40 cellular contexts compared by ENCODE assay signal in the genomic region with DNA sequence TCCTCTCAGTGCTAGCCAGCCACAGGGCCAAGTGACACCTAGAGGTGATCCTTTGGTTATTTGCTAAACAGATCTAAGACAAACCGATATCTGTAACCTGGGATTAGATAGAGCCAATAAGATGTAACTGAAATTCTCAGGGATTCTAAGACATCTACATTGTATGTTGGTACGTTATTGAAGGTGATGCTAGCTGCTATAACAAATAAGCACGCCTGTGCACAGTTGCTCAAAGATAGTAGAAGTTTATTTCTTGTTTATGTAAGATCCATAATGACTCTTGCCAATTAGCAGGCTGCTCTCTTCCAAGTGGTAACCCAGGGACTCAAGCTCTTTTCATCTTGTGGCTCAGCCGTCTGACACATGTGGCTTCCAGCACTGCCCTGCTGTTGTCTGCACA.
"Had no signal": no experiment of that assay in that cellular context is flagged by ENCODE, and none has a peak within 500 bp of the region (broad histone marks: within the 10 kb centered on the region; RNA-seq: fewer than 3 reads in every experiment).

No MANE protein-coding gene starts in this region.

- H3K4me3 ChIP-seq: adrenal gland, ascending aorta, body of pancreas, breast epithelium, cardiac muscle cell had no signal

- H3K9me3 Mint-ChIP-seq: activated naive CD4-positive, alpha-beta T cell treated with anti-CD3 and anti-CD28 coated beads, Interleukin-2, amount 50 U/mL, for 24 hours; activated naive CD4-positive, alpha-beta T cell treated with anti-CD3 and anti-CD28 coated beads, Interleukin-2, amount 50 U/mL, for 72 hours; activated naive CD8-positive, alpha-beta T cell treated with anti-CD3 and anti-CD28 coated beads for 36 hours; activated naive CD8-positive, alpha-beta T cell treated with anti-CD3 and anti-CD28 coated beads, Interleukin-2, amount 50 U/mL, for 24 hours; activated T-cell treated with anti-CD3 and anti-CD28 coated beads, Interleukin-2, amount 50 U/mL, for 72 hours; activated T-helper 1 cell treated with anti-CD3 and anti-CD28 coated beads, Interleukin-12 subunit alpha, Interleukin-12 subunit beta, Interleukin-2, Interleukin-4 antibody, amounts not matched to agents 30 ng/mL and 10 ng/mL and 1 ng/mL, durations not matched to agents 14 hours and 24 hours and 36 hours; activated T-helper 17 cell treated with anti-CD3 and anti-CD28 coated beads, Interleukin-2, amount 50 U/mL, for 72 hours; activated T-helper 2 cell treated with anti-CD3 and anti-CD28 coated beads, Interferon-gamma antibody, Interleukin-2, Interleukin-4, amounts not matched to agents 10 μg/mL and 5 μg/mL and 100 μg/mL, durations not matched to agents 14 hours and 24 hours and 36 hours; central memory CD8-positive, alpha-beta T cell had no signal

- H3K27me3 ChIP-seq: adrenal gland, ascending aorta, body of pancreas, brain microvascular endothelial cell, breast epithelium, cardiac muscle cell had no signal

- ATAC-seq: activated naive CD4-positive, alpha-beta T cell treated with anti-CD3 and anti-CD28 coated beads, Interleukin-2, amount 50 U/mL, for 72 hours; activated naive CD8-positive, alpha-beta T cell treated with anti-CD3 and anti-CD28 coated beads, Interleukin-2, amount 50 U/mL, for 24 hours; activated T-cell treated with anti-CD3 and anti-CD28 coated beads, Interleukin-2, amount 50 U/mL, for 4 hours; activated T-cell treated with anti-CD3 and anti-CD28 coated beads, Interleukin-2, amount 50 U/mL, for 72 hours; activated T-helper 17 cell treated with anti-CD3 and anti-CD28 coated beads, Interleukin-2, amount 50 U/mL, for 72 hours; body of pancreas had no signal

- DNase-seq: activated effector memory CD4-positive, alpha-beta T cell treated with anti-CD3 and anti-CD28 coated beads, Interleukin-2, amount 50 U/mL, for 16 hours; activated effector memory CD4-positive, alpha-beta T cell treated with Interleukin-2 at 50 U/mL for 16 hours; activated gamma-delta T cell; activated gamma-delta T cell treated with Interleukin-2 at 50 U/mL for 16 hours; activated naive CD4-positive, alpha-beta T cell; activated naive CD4-positive, alpha-beta T cell treated with anti-CD3 and anti-CD28 coated beads for 36 hours; activated naive CD4-positive, alpha-beta T cell treated with anti-CD3 and anti-CD28 coated beads, Interleukin-2, amount 10 ng/mL, durations not matched to agents 7 days and 5 days; activated naive CD4-positive, alpha-beta T cell treated with anti-CD3 and anti-CD28 coated beads, Interleukin-2, amount 50 U/mL, for 16 hours; activated naive CD4-positive, alpha-beta T cell treated with Interleukin-2 at 50 U/mL for 16 hours; activated naive CD8-positive, alpha-beta T cell treated with anti-CD3 and anti-CD28 coated beads for 36 hours; activated naive CD8-positive, alpha-beta T cell treated with anti-CD3 and anti-CD28 coated beads, Interleukin-2, amount 10 ng/mL, durations not matched to agents 7 days and 5 days; activated naive CD8-positive, alpha-beta T cell treated with anti-CD3 and anti-CD28 coated beads, Interleukin-2, amount 50 U/mL, for 24 hours; activated T-cell treated with anti-CD3 and anti-CD28 coated beads, Interleukin-2, amount 50 U/mL, for 1 hour; activated T-cell treated with anti-CD3 and anti-CD28 coated beads, Interleukin-2, amount 50 U/mL, for 24 hours; activated T-cell treated with anti-CD3 and anti-CD28 coated beads, Interleukin-2, amount 50 U/mL, for 4 hours; activated T-cell treated with anti-CD3 and anti-CD28 coated beads, Interleukin-2, amount 50 U/mL, for 48 hours; activated T-cell treated with anti-CD3 and anti-CD28 coated beads, Interleukin-2, amount 50 U/mL, for 72 hours; adrenal gland; amniotic stem cell; amygdala; anterior cingulate cortex; aorta; body of pancreas; brain microvascular endothelial cell; caudate nucleus; central memory CD4-positive, alpha-beta T cell; cerebellar nuclear complex had no signal

- FAIRE-seq: astrocyte, bronchial epithelial cell had no signal

- H3K36me3 ChIP-seq: adrenal gland, ascending aorta, brain microvascular endothelial cell, breast epithelium, cardiac muscle cell had no signal

- H3K27me3 Mint-ChIP-seq: activated naive CD4-positive, alpha-beta T cell treated with anti-CD3 and anti-CD28 coated beads, Interleukin-2, amount 10 ng/mL, durations not matched to agents 7 days and 5 days; activated naive CD4-positive, alpha-beta T cell treated with anti-CD3 and anti-CD28 coated beads, Interleukin-2, amount 50 U/mL, for 24 hours; activated naive CD8-positive, alpha-beta T cell; activated naive CD8-positive, alpha-beta T cell treated with anti-CD3 and anti-CD28 coated beads for 36 hours; activated naive CD8-positive, alpha-beta T cell treated with anti-CD3 and anti-CD28 coated beads, Interleukin-2, amount 10 ng/mL, durations not matched to agents 7 days and 5 days; activated naive CD8-positive, alpha-beta T cell treated with anti-CD3 and anti-CD28 coated beads, Interleukin-2, amount 50 U/mL, for 24 hours; activated T-cell treated with anti-CD3 and anti-CD28 coated beads, Interleukin-2, amount 50 U/mL, for 24 hours; activated T-helper 17 cell treated with anti-CD3 and anti-CD28 coated beads, Interleukin-2, amount 50 U/mL, for 72 hours; brain; central memory CD8-positive, alpha-beta T cell had no signal

- H3K4me1 ChIP-seq: adrenal gland, ascending aorta, body of pancreas, breast epithelium had no signal

- H3K36me3 Mint-ChIP-seq: activated naive CD4-positive, alpha-beta T cell treated with anti-CD3 and anti-CD28 coated beads, Interleukin-2, amount 10 ng/mL, durations not matched to agents 7 days and 5 days; activated naive CD4-positive, alpha-beta T cell treated with anti-CD3 and anti-CD28 coated beads, Interleukin-2, amount 50 U/mL, for 72 hours; activated naive CD8-positive, alpha-beta T cell treated with anti-CD3 and anti-CD28 coated beads, Interleukin-2, amount 10 ng/mL, durations not matched to agents 7 days and 5 days; brain had no signal

- H3K27ac Mint-ChIP-seq: activated naive CD4-positive, alpha-beta T cell treated with anti-CD3 and anti-CD28 coated beads for 36 hours; activated naive CD4-positive, alpha-beta T cell treated with anti-CD3 and anti-CD28 coated beads, Interleukin-2, amount 10 ng/mL, durations not matched to agents 7 days and 5 days; activated naive CD4-positive, alpha-beta T cell treated with anti-CD3 and anti-CD28 coated beads, Interleukin-2, amount 50 U/mL, for 24 hours; activated naive CD8-positive, alpha-beta T cell; activated naive CD8-positive, alpha-beta T cell treated with anti-CD3 and anti-CD28 coated beads for 36 hours; activated naive CD8-positive, alpha-beta T cell treated with anti-CD3 and anti-CD28 coated beads, Interleukin-2, amount 10 ng/mL, durations not matched to agents 7 days and 5 days; activated naive CD8-positive, alpha-beta T cell treated with anti-CD3 and anti-CD28 coated beads, Interleukin-2, amount 50 U/mL, for 24 hours; activated T-cell treated with anti-CD3 and anti-CD28 coated beads, Interleukin-2, amount 50 U/mL, for 24 hours; activated T-cell treated with anti-CD3 and anti-CD28 coated beads, Interleukin-2, amount 50 U/mL, for 72 hours; activated T-helper 1 cell treated with anti-CD3 and anti-CD28 coated beads, Interleukin-12 subunit alpha, Interleukin-12 subunit beta, Interleukin-2, Interleukin-4 antibody, amounts not matched to agents 30 ng/mL and 10 ng/mL and 1 ng/mL, durations not matched to agents 14 hours and 24 hours and 36 hours; activated T-helper 17 cell treated with anti-CD3 and anti-CD28 coated beads, Interleukin-2, amount 50 U/mL, for 72 hours; activated T-helper 2 cell treated with anti-CD3 and anti-CD28 coated beads, Interferon-gamma antibody, Interleukin-2, Interleukin-4, amounts not matched to agents 10 μg/mL and 5 μg/mL and 100 μg/mL, durations not matched to agents 14 hours and 24 hours and 36 hours; brain had no signal

- H3K27ac ChIP-seq: adrenal gland, ascending aorta, body of pancreas, brain microvascular endothelial cell, breast epithelium, cardiac muscle cell had no signal

- H3K4me3 Mint-ChIP-seq: activated naive CD4-positive, alpha-beta T cell treated with anti-CD3 and anti-CD28 coated beads for 36 hours; activated naive CD4-positive, alpha-beta T cell treated with anti-CD3 and anti-CD28 coated beads, Interleukin-2, amount 10 ng/mL, durations not matched to agents 7 days and 5 days; activated naive CD4-positive, alpha-beta T cell treated with anti-CD3 and anti-CD28 coated beads, Interleukin-2, amount 50 U/mL, for 24 hours; activated naive CD8-positive, alpha-beta T cell; activated naive CD8-positive, alpha-beta T cell treated with anti-CD3 and anti-CD28 coated beads for 36 hours; activated naive CD8-positive, alpha-beta T cell treated with anti-CD3 and anti-CD28 coated beads, Interleukin-2, amount 10 ng/mL, durations not matched to agents 7 days and 5 days; activated naive CD8-positive, alpha-beta T cell treated with anti-CD3 and anti-CD28 coated beads, Interleukin-2, amount 50 U/mL, for 24 hours; activated T-cell treated with anti-CD3 and anti-CD28 coated beads, Interleukin-2, amount 50 U/mL, for 24 hours; activated T-cell treated with anti-CD3 and anti-CD28 coated beads, Interleukin-2, amount 50 U/mL, for 4 hours; activated T-cell treated with anti-CD3 and anti-CD28 coated beads, Interleukin-2, amount 50 U/mL, for 72 hours; activated T-helper 1 cell treated with anti-CD3 and anti-CD28 coated beads, Interleukin-12 subunit alpha, Interleukin-12 subunit beta, Interleukin-2, Interleukin-4 antibody, amounts not matched to agents 30 ng/mL and 10 ng/mL and 1 ng/mL, durations not matched to agents 14 hours and 24 hours and 36 hours; activated T-helper 17 cell treated with anti-CD3 and anti-CD28 coated beads, Interleukin-2, amount 50 U/mL, for 72 hours; brain; central memory CD8-positive, alpha-beta T cell had no signal

- H3K4me1 Mint-ChIP-seq: activated naive CD4-positive, alpha-beta T cell treated with anti-CD3 and anti-CD28 coated beads, Interleukin-2, amount 10 ng/mL, durations not matched to agents 7 days and 5 days; activated naive CD4-positive, alpha-beta T cell treated with anti-CD3 and anti-CD28 coated beads, Interleukin-2, amount 50 U/mL, for 24 hours; activated naive CD8-positive, alpha-beta T cell treated with anti-CD3 and anti-CD28 coated beads for 36 hours; activated naive CD8-positive, alpha-beta T cell treated with anti-CD3 and anti-CD28 coated beads, Interleukin-2, amount 10 ng/mL, durations not matched to agents 7 days and 5 days; activated naive CD8-positive, alpha-beta T cell treated with anti-CD3 and anti-CD28 coated beads, Interleukin-2, amount 50 U/mL, for 24 hours; activated T-helper 17 cell treated with anti-CD3 and anti-CD28 coated beads, Interleukin-2, amount 50 U/mL, for 72 hours; brain; central memory CD8-positive, alpha-beta T cell had no signal

- H3K9me3 ChIP-seq: adrenal gland, ascending aorta, body of pancreas had no signal
